In the genomic region with DNA sequence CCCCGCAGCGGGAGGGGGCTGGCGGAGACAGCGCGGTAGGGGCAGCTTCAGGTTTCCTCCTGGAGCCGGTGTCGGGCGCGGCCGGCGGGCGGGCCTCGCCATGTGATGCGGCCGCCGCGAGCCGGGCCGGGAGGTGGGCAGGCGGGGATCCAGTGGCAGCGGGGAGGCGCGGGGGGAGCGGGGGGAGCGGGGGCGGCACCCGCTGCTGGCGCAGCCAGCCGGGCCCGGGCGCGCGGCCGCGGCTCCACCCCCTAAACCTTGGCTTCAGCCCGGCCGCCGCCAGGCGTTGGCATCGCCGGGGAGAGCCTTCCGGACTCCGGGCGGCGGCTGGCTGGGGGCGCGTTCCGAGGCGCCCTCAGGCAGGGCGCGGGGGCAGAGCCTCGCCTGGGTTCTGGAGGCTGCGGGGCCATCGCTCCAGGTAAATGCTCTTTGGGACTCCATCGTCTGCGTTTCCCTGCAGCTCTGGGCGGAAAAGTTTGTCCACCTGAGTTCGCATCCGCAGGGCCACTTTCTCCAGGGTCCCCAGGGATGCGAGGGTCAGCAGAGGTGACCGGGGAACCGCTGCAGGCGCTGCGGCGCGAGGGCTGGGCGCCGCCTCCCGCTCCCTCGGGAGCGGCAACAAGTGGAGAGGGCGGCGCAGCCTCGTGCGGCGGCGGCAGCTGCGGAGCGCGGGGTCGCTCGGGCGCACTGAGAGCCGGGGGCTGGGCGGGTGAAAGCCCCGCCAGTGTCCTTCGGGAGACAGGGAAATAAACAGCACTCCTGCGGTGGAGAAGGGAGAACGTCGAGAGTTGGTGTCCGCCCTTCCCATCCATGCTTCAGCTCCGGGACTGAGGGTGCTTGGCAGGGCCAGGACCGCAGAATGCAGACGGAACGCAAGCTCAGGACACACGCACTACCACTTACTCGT, we compare ENCODE assay signal across 8 cellular contexts. TPM values are rescaled to one million over a fixed set of nuclear protein-coding genes. Genes with fewer than 3 reads are reported as not detected.
DNase-seq lines count a peak whose midpoint lies in the region; ATAC-seq and TF ChIP-seq lines count a peak whose summit lies in the region.

A gene with protein sequence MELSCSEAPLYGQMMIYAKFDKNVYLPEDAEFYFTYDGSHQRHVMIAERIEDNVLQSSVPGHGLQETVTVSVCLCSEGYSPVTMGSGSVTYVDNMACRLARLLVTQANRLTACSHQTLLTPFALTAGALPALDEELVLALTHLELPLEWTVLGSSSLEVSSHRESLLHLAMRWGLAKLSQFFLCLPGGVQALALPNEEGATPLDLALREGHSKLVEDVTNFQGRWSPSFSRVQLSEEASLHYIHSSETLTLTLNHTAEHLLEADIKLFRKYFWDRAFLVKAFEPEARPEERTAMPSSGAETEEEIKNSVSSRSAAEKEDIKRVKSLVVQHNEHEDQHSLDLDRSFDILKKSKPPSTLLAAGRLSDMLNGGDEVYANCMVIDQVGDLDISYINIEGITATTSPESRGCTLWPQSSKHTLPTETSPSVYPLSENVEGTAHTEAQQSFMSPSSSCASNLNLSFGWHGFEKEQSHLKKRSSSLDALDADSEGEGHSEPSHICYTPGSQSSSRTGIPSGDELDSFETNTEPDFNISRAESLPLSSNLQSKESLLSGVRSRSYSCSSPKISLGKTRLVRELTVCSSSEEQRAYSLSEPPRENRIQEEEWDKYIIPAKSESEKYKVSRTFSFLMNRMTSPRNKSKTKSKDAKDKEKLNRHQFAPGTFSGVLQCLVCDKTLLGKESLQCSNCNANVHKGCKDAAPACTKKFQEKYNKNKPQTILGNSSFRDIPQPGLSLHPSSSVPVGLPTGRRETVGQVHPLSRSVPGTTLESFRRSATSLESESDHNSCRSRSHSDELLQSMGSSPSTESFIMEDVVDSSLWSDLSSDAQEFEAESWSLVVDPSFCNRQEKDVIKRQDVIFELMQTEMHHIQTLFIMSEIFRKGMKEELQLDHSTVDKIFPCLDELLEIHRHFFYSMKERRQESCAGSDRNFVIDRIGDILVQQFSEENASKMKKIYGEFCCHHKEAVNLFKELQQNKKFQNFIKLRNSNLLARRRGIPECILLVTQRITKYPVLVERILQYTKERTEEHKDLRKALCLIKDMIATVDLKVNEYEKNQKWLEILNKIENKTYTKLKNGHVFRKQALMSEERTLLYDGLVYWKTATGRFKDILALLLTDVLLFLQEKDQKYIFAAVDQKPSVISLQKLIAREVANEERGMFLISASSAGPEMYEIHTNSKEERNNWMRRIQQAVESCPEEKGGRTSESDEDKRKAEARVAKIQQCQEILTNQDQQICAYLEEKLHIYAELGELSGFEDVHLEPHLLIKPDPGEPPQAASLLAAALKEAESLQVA (N-terminal part only) (plus strand): TSS at position 292 of the 907 bp plus-strand sequence. CDS start 58,656 bp downstream, outside the sequence.

- CTCF ChIA-PET in naive thymus-derived CD4-positive, alpha-beta T cell (lab: Charles Lee): no interaction called here

- H3K4me3 ChIP-seq in naive thymus-derived CD4-positive, alpha-beta T cell (ENCODE audit: low read length): peak within 1 kb of the TSS; percentile 27
- peak within 1 kb of the TSS; percentile 63 to 81 (median 76) for H3K4me3 ChIP-seq in tibial nerve

- POLR2A ChIA-PET in naive thymus-derived CD4-positive, alpha-beta T cell (lab: Charles Lee): no interaction called here

- H3K9me3 Mint-ChIP-seq in naive thymus-derived CD4-positive, alpha-beta T cell: peaks cover 0 to 2% (median 0%) of the 10 kb centered on the region in 11 donors

- no peaks in the 10 kb centered on the region for H3K4me1 ChIP-seq in naive thymus-derived CD4-positive, alpha-beta T cell (ENCODE audit: control insufficient read depth in 2 of 2, insufficient read depth in 2 of 2, low read length in 2 of 2)
- H3K4me1 ChIP-seq in tibial nerve: peaks cover 0 to 21% (median 4%) of the 10 kb centered on the region in 4 donors

- TF ChIP-seq POLR2A in tibial nerve (IDR thresholded peaks at IDR 0.05): peak; percentile 33 to 65

- no peaks in the 10 kb centered on the region for H3K27me3 ChIP-seq in naive thymus-derived CD4-positive, alpha-beta T cell (ENCODE audit: control insufficient read depth in 2 of 2, insufficient read depth in 2 of 2, low read length in 2 of 2)
- no peaks in the 10 kb centered on the region for H3K27me3 ChIP-seq in tibial nerve

- peak; percentile 63 for ATAC-seq in GM21526 (IDR thresholded peaks at IDR 0.05; ENCODE audit: low FRiP score, unreplicated experiment)
- peak; percentile 83 for ATAC-seq in naive thymus-derived CD4-positive, alpha-beta T cell
- ATAC-seq in GM21529 (IDR thresholded peaks at IDR 0.05; ENCODE audit: unreplicated experiment): no peak

- H3K27ac Mint-ChIP-seq in naive thymus-derived CD4-positive, alpha-beta T cell: no peak within 1 kb of the TSS

- H3K36me3 Mint-ChIP-seq in naive thymus-derived CD4-positive, alpha-beta T cell: no peaks in the 10 kb centered on the region

- peak in 1 of 2 donors; percentile 70 for TF ChIP-seq EP300 in tibial nerve (IDR thresholded peaks at IDR 0.05)

- 1 to 2% methylated on average over 34 to 62 of the region's 97 CpGs for WGBS in tibial nerve, 2 donors

- no peaks in the 10 kb centered on the region for H3K36me3 ChIP-seq in naive thymus-derived CD4-positive, alpha-beta T cell (ENCODE audit: control insufficient read depth in 2 of 3, insufficient read depth in 3 of 3, low read length in 3 of 3)
- no peaks in the 10 kb centered on the region for H3K36me3 ChIP-seq in tibial nerve

- intact Hi-C loops in naive thymus-derived CD4-positive, alpha-beta T cell (cut with micrococcal nuclease): no loop called here

- peak within 1 kb of the TSS; percentile 57 to 80 (median 72) for H3K4me3 Mint-ChIP-seq in naive thymus-derived CD4-positive, alpha-beta T cell

- DNase-seq in COR-L47 (lab: John Stamatoyannopoulos, UW) (peak; percentile 68), NCI-H2081 treated with DMSO at 0.1 percent for 48 hours (lab: John Stamatoyannopoulos, UW) (peak; percentile 22), fibroblast of peridontal ligament (ENCODE audit: extremely low read depth) (peak; percentile 23), tibial nerve (ENCODE audit: low spot score in 2 of 2) (peak in 1 of 2 donors; percentile 46)
- peak; percentile 54 for DNase-seq in activated CD8-positive, alpha-beta memory T cell treated with anti-CD3 and anti-CD28 coated beads, Interleukin-2, amount 50 U/mL, for 48 hours
- peak in 2 of 9 donors; percentile 9 to 25 for DNase-seq in naive thymus-derived CD4-positive, alpha-beta T cell

- no peak within 1 kb of the TSS for H3K27ac ChIP-seq in naive thymus-derived CD4-positive, alpha-beta T cell (ENCODE audit: low read depth, low read length)
- peak within 1 kb of the TSS; percentile 79 to 95 (median 87) for H3K27ac ChIP-seq in tibial nerve

- peaks cover 0 to 9% (median 4%) of the 10 kb centered on the region in 7 donors for H3K4me1 Mint-ChIP-seq in naive thymus-derived CD4-positive, alpha-beta T cell

- no peak for TF ChIP-seq CTCF in tibial nerve (IDR thresholded peaks at IDR 0.05)

- H3K27me3 Mint-ChIP-seq in naive thymus-derived CD4-positive, alpha-beta T cell: peaks cover 45 to 74% (median 49%) of the 10 kb centered on the region in 5 donors

- H3K9me3 ChIP-seq in naive thymus-derived CD4-positive, alpha-beta T cell (ENCODE audit: control insufficient read depth in 2 of 3, low read length in 3 of 3): no peaks in the 10 kb centered on the region
- H3K9me3 ChIP-seq in tibial nerve: no peaks in the 10 kb centered on the region

RNA-seq across cellular contexts. Expression of the gene that starts here (rescaled TPM):
- under 1 TPM in 2 of 5 experiments, not detected in 3; 0.03 to 0.47 TPM for total RNA-seq in naive thymus-derived CD4-positive, alpha-beta T cell
- polyA plus RNA-seq in naive thymus-derived CD4-positive, alpha-beta T cell: not detected
- 10 to 100 TPM; 66.0 to 83.9 (median 72.5) TPM for total RNA-seq in tibial nerve

Comparison
In these comparisons a context has a peak if more than half of its experiments do, and no peak if none do; other contexts are left out.
1. RNA of the gene that starts here (total RNA-seq): 66.0 to 83.9 TPM in tibial nerve; 0.03 to 0.47 TPM in naive thymus-derived CD4-positive, alpha-beta T cell; every median in the first group is over 10 times any median in the second.
2. Peak in ATAC-seq and H3K4me3 ChIP-seq in naive thymus-derived CD4-positive, alpha-beta T cell; RNA of the gene not detected or under 1 TPM.